ENCODE assay signal across 11 cellular contexts in genomic region chr5:173954671-173955605, GRCh38.
DNase-seq lines count a peak whose midpoint lies in the region; ATAC-seq and TF ChIP-seq lines count a peak whose summit lies in the region.
"Had no signal": no experiment of that assay in that cellular context is flagged by ENCODE, and none has a peak within 500 bp of the region (broad histone marks: within the 10 kb centered on the region; RNA-seq: fewer than 3 reads in every experiment).

No MANE protein-coding gene starts in this region.

- H3K36me3 Mint-ChIP-seq in effector memory CD8-positive, alpha-beta T cell (ENCODE audit: insufficient read depth): peaks cover 54% of the 10 kb centered on the region

- no peak overlapping the region for H3K4me3 Mint-ChIP-seq in effector memory CD8-positive, alpha-beta T cell
- H3K4me3 Mint-ChIP-seq: stimulated activated naive CD8-positive, alpha-beta T cell treated with anti-CD3 and anti-CD28 coated beads, Interleukin-15, Interleukin-2, amounts not matched to agents 100 ng/mL and 50 ng/mL, for 24 hours had no signal

- no peak for ATAC-seq in HG02885 (IDR thresholded peaks at IDR 0.05; ENCODE audit: poor library complexity, unreplicated experiment)
- ATAC-seq in effector memory CD8-positive, alpha-beta T cell (replicated peaks): no peak

- peak; percentile 24 for TF ChIP-seq POLR2A in GM19099 (IDR thresholded peaks at IDR 0.05; ENCODE audit: extremely low read depth, insufficient read length, low read depth)

- no peaks in the 10 kb centered on the region for H3K27me3 Mint-ChIP-seq in effector memory CD8-positive, alpha-beta T cell
- H3K27me3 Mint-ChIP-seq: stimulated activated naive CD8-positive, alpha-beta T cell treated with anti-CD3 and anti-CD28 coated beads, Interleukin-15, Interleukin-2, amounts not matched to agents 100 ng/mL and 50 ng/mL, for 24 hours had no signal

- no peak overlapping the region for H3K27ac Mint-ChIP-seq in effector memory CD8-positive, alpha-beta T cell
- H3K27ac Mint-ChIP-seq: stimulated activated naive CD8-positive, alpha-beta T cell treated with anti-CD3 and anti-CD28 coated beads, Interleukin-15, Interleukin-2, amounts not matched to agents 100 ng/mL and 50 ng/mL, for 24 hours had no signal

- peak; percentile 79 for DNase-seq in amniotic epithelial cell (ENCODE audit: low read depth)
- DNase-seq in iris pigment epithelial cell (ENCODE audit: low read depth): peak; percentile 63
- DNase-seq in stromal cell of bone marrow (ENCODE audit: low read depth): peak; percentile 56
- DNase-seq in NOMO-1 treated with dmso at 0.1 percent for 144 hours (lab: John Stamatoyannopoulos, UW; ENCODE audit: unreplicated experiment): no peak
- DNase-seq in effector memory CD8-positive, alpha-beta T cell: no peak
- no peak for DNase-seq in stimulated activated CD4-positive, alpha-beta T cell treated with anti-CD3 and anti-CD28 coated beads, Interleukin-4, amount 100 ng/mL, for 4 hours
- DNase-seq: hypothalamus, NCI-H510A had no signal

- H3K9me3 Mint-ChIP-seq in effector memory CD8-positive, alpha-beta T cell: no peaks in the 10 kb centered on the region
- H3K9me3 Mint-ChIP-seq: stimulated activated naive CD8-positive, alpha-beta T cell treated with anti-CD3 and anti-CD28 coated beads, Interleukin-15, Interleukin-2, amounts not matched to agents 100 ng/mL and 50 ng/mL, for 24 hours had no signal

- no peaks in the 10 kb centered on the region for H3K4me1 Mint-ChIP-seq in effector memory CD8-positive, alpha-beta T cell (ENCODE audit: low read depth in 2 of 2)

Comparison
In these comparisons a context has a peak if more than half of its experiments do, and no peak if none do; other contexts are left out.
1. DNase-seq: peak in amniotic epithelial cell (single experiment), iris pigment epithelial cell (single experiment) and stromal cell of bone marrow (single experiment); none in NOMO-1 treated with dmso at 0.1 percent for 144 hours (single experiment), effector memory CD8-positive, alpha-beta T cell (0 of 3) and stimulated activated CD4-positive, alpha-beta T cell treated with anti-CD3 and anti-CD28 coated beads, Interleukin-4, amount 100 ng/mL, for 4 hours (0 of 2).